ENCODE assay signal across 21 cellular contexts in genomic region chr7:131533151-131533559, GRCh38. TPM values are rescaled to one million over a fixed set of nuclear protein-coding genes. Genes with fewer than 3 reads are reported as not detected.
DNase-seq lines count a peak whose midpoint lies in the region; ATAC-seq and TF ChIP-seq lines count a peak whose summit lies in the region.
"Had no signal": no experiment of that assay in that cellular context is flagged by ENCODE, and none has a peak within 500 bp of the region (broad histone marks: within the 10 kb centered on the region; RNA-seq: fewer than 3 reads in every experiment).

No MANE protein-coding gene starts in this region.

- peaks cover 4% of the 10 kb centered on the region; the same call in 1 of the 2 replicates for H3K9me1 ChIP-seq in IMR-90 (ENCODE audit: insufficient read depth, low read length)

- WGBS in IMR-90 (ENCODE audit: extremely low coverage in 2 of 2, insufficient read length in 1 of 2), 2 experiments, result 79% methylated on average over 4 of the region's 9 CpGs; no CpG with 5 or more reads in 1 of the 2 experiments
- 81% methylated on average over 3 of the region's 9 CpGs for WGBS in esophagus muscularis mucosa

- H3K56ac ChIP-seq in IMR-90 (ENCODE audit: extremely low read depth, insufficient read depth, low read length), result no peak overlapping the region

- H3K27me3 ChIP-seq in IMR-90 (ENCODE audit: control insufficient read depth, insufficient read depth, low read length) (peaks cover 3% of the 10 kb centered on the region; the same call in 1 of the 2 replicates), esophagus muscularis mucosa (no peaks in the 10 kb centered on the region), gastrocnemius medialis (no peaks in the 10 kb centered on the region)
- H3K27me3 ChIP-seq: BLaER1, brain microvascular endothelial cell, colonic mucosa, vagina had no signal

- in situ Hi-C loops in IMR-90 (cut with MboI; ENCODE audit: low sequenced_read_pairs) (no loop called here), gastrocnemius medialis (cut with MboI; ENCODE audit: low sequenced_read_pairs in 4 of 4) (no loop called here)

- H2BK20ac ChIP-seq in IMR-90 (ENCODE audit: low read depth, low read length), result no peak overlapping the region

- no peak overlapping the region for H2BK15ac ChIP-seq in IMR-90 (ENCODE audit: low read depth, low read length)

- no peak overlapping the region for H2BK120ac ChIP-seq in IMR-90 (ENCODE audit: low read depth, low read length)

- H3K9ac ChIP-seq in IMR-90 (ENCODE audit: low read depth, low read length), result no peak overlapping the region
- H3K9ac ChIP-seq: BLaER1, SK-N-SH had no signal

- TF ChIP-seq POLR2A in IMR-90 (IDR thresholded peaks at IDR 0.05; ENCODE audit: low read depth, low read length) (no peak), esophagus muscularis mucosa (IDR thresholded peaks at IDR 0.05; ENCODE audit: low read depth) (no peak), gastrocnemius medialis (IDR thresholded peaks at IDR 0.05) (no peak)

- no peak overlapping the region for H4K8ac ChIP-seq in IMR-90 (ENCODE audit: low read depth in 2 of 2, low read length in 2 of 2)

- dilution Hi-C loops in IMR-90 (cut with HindIII; ENCODE audit: low sequenced_read_pairs, unreplicated experiment), result no loop called here

- intact Hi-C loops in IMR-90 (cut with micrococcal nuclease) (no loop called here), esophagus muscularis mucosa (cut with DNase I) (no loop called here), gastrocnemius medialis (cut with DNase I; ENCODE audit: low total_unique reads) (no loop called here)

- no peak overlapping the region for H3K4me2 ChIP-seq in IMR-90 (ENCODE audit: low read depth, low read length)
- H3K4me2 ChIP-seq: BLaER1, SK-N-SH had no signal

- peaks cover 0 to 5% of the 10 kb centered on the region in 2 experiments; a peak in 2 of 4 replicates for H3K79me1 ChIP-seq in IMR-90 (ENCODE audit: low read depth in 1 of 2, low read length in 2 of 2)

- no peak for DNase-seq in IMR-90
- no peak for DNase-seq in esophagus muscularis mucosa (ENCODE audit: extremely low spot score)
- no peak for DNase-seq in left lobe of liver (ENCODE audit: low spot score)
- DNase-seq in gastrocnemius medialis, result no peak
- DNase-seq in SKM-1 (lab: John Stamatoyannopoulos, UW; ENCODE audit: unreplicated experiment), result no peak
- DNase-seq in pons (ENCODE audit: low spot score), result no peak
- no peak for DNase-seq in stimulated activated CD8-positive, alpha-beta memory T cell treated with anti-CD3 and anti-CD28 coated beads, Interleukin-4, amount 100 ng/mL, for 48 hours
- DNase-seq: activated B cell treated with CpG ODN at 0.5 μM for 24 hours; activated CD4-positive, alpha-beta memory T cell treated with anti-CD3 and anti-CD28 coated beads for 36 hours; activated effector memory CD4-positive, alpha-beta T cell treated with anti-CD3 and anti-CD28 coated beads, Interleukin-2, amount 50 U/mL, for 16 hours; brain microvascular endothelial cell; colonic mucosa; effector memory CD8-positive, alpha-beta T cell; GOT3; NCI-H1436; NCI-H526; RPMI8226; SK-N-SH had no signal

- H4K91ac ChIP-seq in IMR-90 (ENCODE audit: insufficient read depth, low read depth, low read length), result no peak overlapping the region

- H3K36me3 ChIP-seq in IMR-90 (ENCODE audit: control insufficient read depth, insufficient read depth, low read length), result no peaks in the 10 kb centered on the region
- H3K36me3 ChIP-seq in esophagus muscularis mucosa, result no peaks in the 10 kb centered on the region
- H3K36me3 ChIP-seq in gastrocnemius medialis, result no peaks in the 10 kb centered on the region
- H3K36me3 ChIP-seq: BLaER1, brain microvascular endothelial cell, colonic mucosa, vagina had no signal

- no peak for TF ChIP-seq CTCF in IMR-90 (conservative IDR thresholded peaks at IDR 0.05; ENCODE audit: low read depth, low read length)
- no peak for TF ChIP-seq CTCF in esophagus muscularis mucosa (IDR thresholded peaks at IDR 0.05)
- TF ChIP-seq CTCF in gastrocnemius medialis (IDR thresholded peaks at IDR 0.05 in 4 of 5, conservative IDR thresholded peaks at IDR 0.05 in 1 of 5), result no peak

- H2AFZ ChIP-seq in IMR-90 (replicated peaks; ENCODE audit: low read length, poor library complexity), result peak overlapping the region; percentile 51

- CTCF ChIA-PET in IMR-90 (lab: Yijun Ruan, JAX), result no interaction called here

- no peak overlapping the region for H4K5ac ChIP-seq in IMR-90 (ENCODE audit: low read depth, low read length)

- no peak for ATAC-seq in IMR-90 (ENCODE audit: low read depth)
- peak; percentile 12 for ATAC-seq in left lobe of liver
- peak; percentile 11 to 25 for ATAC-seq in gastrocnemius medialis
- no peak for ATAC-seq in GM19351 (IDR thresholded peaks at IDR 0.05; ENCODE audit: unreplicated experiment)
- ATAC-seq: effector memory CD8-positive, alpha-beta T cell had no signal

- BruUV-seq in IMR-90 (replicated peaks; lab: Mats Ljungman, UMichigan), result no TSS peak

- H3K9me3 ChIP-seq in IMR-90 (ENCODE audit: control insufficient read depth, insufficient read depth, low read length) (no peaks in the 10 kb centered on the region), esophagus muscularis mucosa (no peaks in the 10 kb centered on the region), gastrocnemius medialis (no peaks in the 10 kb centered on the region)
- H3K9me3 ChIP-seq: BLaER1, colonic mucosa, SK-N-SH, vagina had no signal

- no peak overlapping the region for H3K27ac ChIP-seq in IMR-90 (ENCODE audit: insufficient read depth, low read length)
- peak overlapping the region; percentile 47 to 60 (median 50) for H3K27ac ChIP-seq in esophagus muscularis mucosa (replicated peaks in 1 of 4)
- H3K27ac ChIP-seq in gastrocnemius medialis, result peak overlapping the region; percentile 52 to 77 (median 75)
- H3K27ac ChIP-seq: BLaER1, brain microvascular endothelial cell, colonic mucosa, vagina had no signal

- no peak overlapping the region for H3K18ac ChIP-seq in IMR-90 (ENCODE audit: low read depth, low read length)

- H2AK9ac ChIP-seq in IMR-90 (replicated peaks; ENCODE audit: low read depth, low read length, poor library complexity), result no peak overlapping the region

- no peak for TF ChIP-seq RAD21 in IMR-90 (IDR thresholded peaks at IDR 0.05; ENCODE audit: low read length)

- H3K23ac ChIP-seq in IMR-90 (ENCODE audit: low read depth, low read length), result no peak overlapping the region

- H3K4me3 ChIP-seq in IMR-90 (ENCODE audit: insufficient read depth, low read depth, low read length) (no peak overlapping the region), esophagus muscularis mucosa (no peak overlapping the region), gastrocnemius medialis (no peak overlapping the region)
- H3K4me3 ChIP-seq: BLaER1, colonic mucosa, vagina had no signal

- H3K14ac ChIP-seq in IMR-90 (replicated peaks; ENCODE audit: low read depth, low read length), result no peak overlapping the region

- POLR2A ChIA-PET in IMR-90 (lab: Charles Lee; ENCODE audit: unreplicated experiment), result interaction anchor here (0.6 kb wide), 1 partner anchor 434 kb away, joined by 3 read pairs; no protein-coding TSS in a partner anchor

- H3K4me1 ChIP-seq in IMR-90 (ENCODE audit: control insufficient read depth, insufficient read depth, low read length), result peaks cover 2% of the 10 kb centered on the region
- H3K4me1 ChIP-seq in esophagus muscularis mucosa, result peaks cover 0 to 56% (median 9%) of the 10 kb centered on the region in 4 donors
- H3K4me1 ChIP-seq in gastrocnemius medialis, result peaks cover 6 to 28% of the 10 kb centered on the region in 2 donors
- H3K4me1 ChIP-seq: colonic mucosa, vagina had no signal

- no peak overlapping the region for H2BK5ac ChIP-seq in IMR-90 (ENCODE audit: low read depth, low read length, poor library complexity, severe bottlenecking)

- no peak overlapping the region for H2AK5ac ChIP-seq in IMR-90 (ENCODE audit: low read depth, low read length)

- H4K20me1 ChIP-seq in IMR-90 (ENCODE audit: insufficient read depth, low read length), result no peaks in the 10 kb centered on the region

- TF ChIP-seq EP300 in esophagus muscularis mucosa (IDR thresholded peaks at IDR 0.05), result no peak

- no peak overlapping the region for H3K4ac ChIP-seq in IMR-90 (ENCODE audit: low read depth, low read length)

TF ChIP-seq in IMR-90, 13 proteins besides CTCF, POLR2A, EP300 and RAD21:
- TF ChIP-seq ELK1 (IDR thresholded peaks at IDR 0.05; ENCODE audit: borderline replicate concordance, low read depth, low read length) (no peak), RCOR1 (IDR thresholded peaks at IDR 0.05; ENCODE audit: insufficient replicate concordance, low read length) (no peak), CEBPB (IDR thresholded peaks at IDR 0.05; ENCODE audit: low read depth, low read length) (no peak), MAZ (IDR thresholded peaks at IDR 0.05; ENCODE audit: borderline replicate concordance, low read depth, low read length) (no peak), RFX5 (IDR thresholded peaks at IDR 0.05; ENCODE audit: low read depth, low read length) (no peak), SMC3 (IDR thresholded peaks at IDR 0.05; ENCODE audit: low read depth, low read length) (no peak), FOS (IDR thresholded peaks at IDR 0.05; ENCODE audit: low read depth, low read length) (no peak), CHD1 (IDR thresholded peaks at IDR 0.05; ENCODE audit: low read depth, low read length) (no peak), MAFK (IDR thresholded peaks at IDR 0.05; ENCODE audit: low read depth, low read length) (no peak), BHLHE40 (IDR thresholded peaks at IDR 0.05; ENCODE audit: low read depth, low read length) (no peak), MXI1 (IDR thresholded peaks at IDR 0.05; ENCODE audit: borderline replicate concordance, low read depth, low read length) (no peak)

RNA-seq across cellular contexts. Expression of gene PODXL, which starts 23.3 kb away (rescaled TPM):
- total RNA-seq in IMR-90 (2012; rRNA removed) (1.3 and 1.4 TPM in 2 replicates), esophagus muscularis mucosa (10 to 100 TPM; 24.5 to 40.3 (median 31.3) TPM), left lobe of liver (2.7 TPM), gastrocnemius medialis (10 to 100 TPM in 3 of 4 donors, 1 to 10 TPM in 1; 7.9 to 21.3 (median 13.2) TPM)
- polyA plus RNA-seq in IMR-90 (2012; rRNA removed), result 3.8 and 4.2 TPM in 2 replicates
- polyA plus RNA-seq in IMR-90 (2012; cell fraction: cytosol; rRNA removed), result 1.9 and 2.1 TPM in 2 replicates
- 6.7 and 7.8 TPM in 2 replicates for polyA plus RNA-seq in IMR-90 (2012; cell fraction: nucleus; rRNA removed; ENCODE audit: low replicate concordance)

Comparison
In these comparisons a context has a peak if more than half of its experiments do, and no peak if none do; other contexts are left out.
1. ATAC-seq: peak in left lobe of liver (single experiment) and gastrocnemius medialis (2 of 2); none in IMR-90 (single experiment) and GM19351 (single experiment).